ENCODE assay signal across 12 cellular contexts in genomic region chr5:132483101-132483500, GRCh38. TPM values are rescaled to one million over a fixed set of nuclear protein-coding genes. Genes with fewer than 3 reads are reported as not detected.
DNase-seq lines count a peak whose midpoint lies in the region; ATAC-seq and TF ChIP-seq lines count a peak whose summit lies in the region.
"Had no signal": no experiment of that assay in that cellular context is flagged by ENCODE, and none has a peak within 500 bp of the region (broad histone marks: within the 10 kb centered on the region; RNA-seq: fewer than 3 reads in every experiment).

No MANE protein-coding gene starts in this region.

- H3K27ac ChIP-seq in KOPT-K1 (ENCODE audit: low read depth, low read length, poor library complexity, severe bottlenecking) (peak overlapping the region; percentile 12), sigmoid colon (no peak overlapping the region)

- peak overlapping the region; percentile 27 for H3K27ac Mint-ChIP-seq in activated naive CD8-positive, alpha-beta T cell treated with anti-CD3 and anti-CD28 coated beads, Interleukin-2, amount 50 U/mL, for 24 hours

- peaks cover 82% of the 10 kb centered on the region for H3K4me1 Mint-ChIP-seq in activated naive CD8-positive, alpha-beta T cell treated with anti-CD3 and anti-CD28 coated beads, Interleukin-2, amount 50 U/mL, for 24 hours

- no peak for TF ChIP-seq POLR2A in sigmoid colon (IDR thresholded peaks at IDR 0.05)

- H3K36me3 ChIP-seq in KOPT-K1 (ENCODE audit: insufficient read depth, low read length) = peaks cover 72% of the 10 kb centered on the region
- H3K36me3 ChIP-seq in sigmoid colon = peaks cover 22 to 60% (median 42%) of the 10 kb centered on the region in 4 donors

- no peaks in the 10 kb centered on the region for H3K27me3 ChIP-seq in sigmoid colon

- peaks cover 0 to 25% (median 20%) of the 10 kb centered on the region in 4 donors for H3K4me1 ChIP-seq in sigmoid colon

- no peak for ATAC-seq in activated CD4-positive, CD25-positive, alpha-beta regulatory T cell treated with anti-CD3 and anti-CD28 coated beads, Interleukin-2, amount 50 U/mL, for 24 hours
- ATAC-seq in activated naive CD8-positive, alpha-beta T cell treated with anti-CD3 and anti-CD28 coated beads, Interleukin-2, amount 50 U/mL, for 24 hours = no peak

- TF ChIP-seq CTCF in sigmoid colon (IDR thresholded peaks at IDR 0.05) = no peak

- H3K4me3 Mint-ChIP-seq in activated naive CD8-positive, alpha-beta T cell treated with anti-CD3 and anti-CD28 coated beads, Interleukin-2, amount 50 U/mL, for 24 hours = no peak overlapping the region

- no peaks in the 10 kb centered on the region for H3K27me3 Mint-ChIP-seq in activated naive CD8-positive, alpha-beta T cell treated with anti-CD3 and anti-CD28 coated beads, Interleukin-2, amount 50 U/mL, for 24 hours

- WGBS in sigmoid colon, 2 donors = 72 to 83% methylated on average over 8 of the region's 8 CpGs

- no peaks in the 10 kb centered on the region for H3K9me3 ChIP-seq in KOPT-K1 (ENCODE audit: insufficient read depth, low read length, poor library complexity, severe bottlenecking)
- no peaks in the 10 kb centered on the region for H3K9me3 ChIP-seq in sigmoid colon

- TF ChIP-seq EP300 in sigmoid colon (IDR thresholded peaks at IDR 0.05) = no peak

- H3K4me3 ChIP-seq in sigmoid colon = no peak overlapping the region

- H3K36me3 Mint-ChIP-seq in activated naive CD8-positive, alpha-beta T cell treated with anti-CD3 and anti-CD28 coated beads, Interleukin-2, amount 50 U/mL, for 24 hours (ENCODE audit: low read depth) = peaks cover 61% of the 10 kb centered on the region

- DNase-seq in activated CD4-positive, CD25-positive, alpha-beta regulatory T cell treated with anti-CD3 and anti-CD28 coated beads, Interleukin-2, amount 50 U/mL, for 72 hours = peak; percentile 29
- no peak for DNase-seq in activated naive CD8-positive, alpha-beta T cell treated with anti-CD3 and anti-CD28 coated beads, Interleukin-2, amount 50 U/mL, for 24 hours
- DNase-seq in sigmoid colon = peak; percentile 35
- no peak for DNase-seq in NCI-H526 treated with DMSO at 0.1 percent for 48 hours (lab: John Stamatoyannopoulos, UW)
- DNase-seq in DMS53 (lab: John Stamatoyannopoulos, UW) = no peak
- DNase-seq in AG20443 (ENCODE audit: low spot score) = no peak
- DNase-seq: activated CD4-positive, alpha-beta T cell treated with anti-CD3 and anti-CD28 coated beads, Interleukin-2, amount 50 U/mL, for 48 hours; NCI-H2171; stimulated activated naive CD4-positive, alpha-beta T cell treated with Interleukin-2 at 50 U/mL for 16 hours; T-helper 9 cell had no signal

- intact Hi-C loops in sigmoid colon (cut with DNase I) = no loop called here

- H3K9me3 Mint-ChIP-seq in activated naive CD8-positive, alpha-beta T cell treated with anti-CD3 and anti-CD28 coated beads, Interleukin-2, amount 50 U/mL, for 24 hours = no peaks in the 10 kb centered on the region

RNA-seq across cellular contexts. Expression of gene IRF1, which starts 7.5 kb away (rescaled TPM):
- total RNA-seq in sigmoid colon = 100 to 1,000 TPM in 1 of 4 donors, 10 to 100 TPM in 3; 15.3 to 124 (median 22.7) TPM
- 100 to 1,000 TPM in 1 of 3 donors, 10 to 100 TPM in 2; 37.2 to 169 (median 70.5) TPM for polyA plus RNA-seq in sigmoid colon

Comparison
In these comparisons a context has a peak if more than half of its experiments do, and no peak if none do; other contexts are left out.
1. DNase-seq: peak in activated CD4-positive, CD25-positive, alpha-beta regulatory T cell treated with anti-CD3 and anti-CD28 coated beads, Interleukin-2, amount 50 U/mL, for 72 hours (single experiment) and sigmoid colon (single experiment); none in activated naive CD8-positive, alpha-beta T cell treated with anti-CD3 and anti-CD28 coated beads, Interleukin-2, amount 50 U/mL, for 24 hours (single experiment), NCI-H526 treated with DMSO at 0.1 percent for 48 hours (single experiment), DMS53 (single experiment) and AG20443 (single experiment).